In genomic region chr3:66938338-66938963, GRCh38 we compare ENCODE assay signal across 8 cellular contexts. TPM values are rescaled to one million over a fixed set of nuclear protein-coding genes. Genes with fewer than 3 reads are reported as not detected.
DNase-seq lines count a peak whose midpoint lies in the region; ATAC-seq lines count a peak whose summit lies in the region.

No MANE protein-coding gene starts in this region.

- no peak overlapping the region for H2BK12ac ChIP-seq in trophoblast cell (ENCODE audit: low read length)

- POLR2A ChIA-PET in activated CD8-positive, alpha-beta T cell treated with anti-CD3 and anti-CD28 coated beads, Interleukin-2, amount 10 ng/mL, durations not matched to agents 7 days and 5 days (lab: Charles Lee), result no interaction called here

- no peak overlapping the region for H2AK5ac ChIP-seq in trophoblast cell (ENCODE audit: low read length)

- H3K4me1 ChIP-seq in trophoblast cell (ENCODE audit: control insufficient read depth in 1 of 2, insufficient read depth in 2 of 2, low read length in 2 of 2), result no peaks in the 10 kb centered on the region

- DNase-seq in CMK (ENCODE audit: low read depth), result peak; percentile 3
- DNase-seq in NCI-H460 (ENCODE audit: extremely low read depth, low read depth), result peak; percentile 46
- peak; percentile 46 for DNase-seq in activated CD8-positive, alpha-beta T cell treated with anti-CD3 and anti-CD28 coated beads, Interleukin-2, amount 10 ng/mL, durations not matched to agents 7 days and 5 days
- peak; percentile 47 for DNase-seq in glomerular visceral epithelial cell (ENCODE audit: extremely low spot score)
- DNase-seq in trophoblast cell, result peak; percentile 33 to 78
- DNase-seq in HuH-7.5 (ENCODE audit: low spot score), result no peak

- H3K27ac ChIP-seq in trophoblast cell (ENCODE audit: low read depth, low read length), result no peak overlapping the region

- H3K9ac ChIP-seq in trophoblast cell (ENCODE audit: low read length), result no peak overlapping the region

- H3K18ac ChIP-seq in trophoblast cell (ENCODE audit: low read length), result no peak overlapping the region

- no CpG with 5 or more reads among the region's 5 CpGs for WGBS in trophoblast cell (ENCODE audit: extremely low coverage, insufficient coverage, insufficient read length)

- H3K4me3 ChIP-seq in trophoblast cell (ENCODE audit: low read depth, low read length), result no peak overlapping the region

- no peaks in the 10 kb centered on the region for H3K4me1 Mint-ChIP-seq in activated CD8-positive, alpha-beta T cell treated with anti-CD3 and anti-CD28 coated beads, Interleukin-2, amount 10 ng/mL, durations not matched to agents 7 days and 5 days (ENCODE audit: low read depth)

- no peak overlapping the region for H4K12ac ChIP-seq in trophoblast cell (ENCODE audit: low read depth, low read length)

- H4K8ac ChIP-seq in trophoblast cell (ENCODE audit: low read depth, low read length), result no peak overlapping the region

- H2BK5ac ChIP-seq in trophoblast cell (ENCODE audit: low read depth, low read length, poor library complexity), result no peak overlapping the region

- H3K36me3 Mint-ChIP-seq in activated CD8-positive, alpha-beta T cell treated with anti-CD3 and anti-CD28 coated beads, Interleukin-2, amount 10 ng/mL, durations not matched to agents 7 days and 5 days (ENCODE audit: low read depth), result no peaks in the 10 kb centered on the region

- no peaks in the 10 kb centered on the region for H3K79me1 ChIP-seq in trophoblast cell (ENCODE audit: low read length)

- no peaks in the 10 kb centered on the region for H3K27me3 ChIP-seq in trophoblast cell (ENCODE audit: insufficient read depth, low read length)

- H3K23ac ChIP-seq in trophoblast cell (ENCODE audit: low read length), result no peak overlapping the region

- no peak overlapping the region for H4K91ac ChIP-seq in trophoblast cell (ENCODE audit: low read depth, low read length)

- H3K27ac Mint-ChIP-seq in activated CD8-positive, alpha-beta T cell treated with anti-CD3 and anti-CD28 coated beads, Interleukin-2, amount 10 ng/mL, durations not matched to agents 7 days and 5 days, result no peak overlapping the region

- peaks cover 17% of the 10 kb centered on the region for H3K27me3 Mint-ChIP-seq in activated CD8-positive, alpha-beta T cell treated with anti-CD3 and anti-CD28 coated beads, Interleukin-2, amount 10 ng/mL, durations not matched to agents 7 days and 5 days (ENCODE audit: low read depth)

- H3K14ac ChIP-seq in trophoblast cell (ENCODE audit: low read length), result no peak overlapping the region

- no peak overlapping the region for H2AFZ ChIP-seq in trophoblast cell (ENCODE audit: insufficient read depth, low read length, poor library complexity)

- no peaks in the 10 kb centered on the region for H3K9me3 Mint-ChIP-seq in activated CD8-positive, alpha-beta T cell treated with anti-CD3 and anti-CD28 coated beads, Interleukin-2, amount 10 ng/mL, durations not matched to agents 7 days and 5 days (ENCODE audit: insufficient read depth)

- H3K36me3 ChIP-seq in trophoblast cell (ENCODE audit: control insufficient read depth in 1 of 2, insufficient read depth in 2 of 2, low read length in 2 of 2), result no peaks in the 10 kb centered on the region

- ATAC-seq in GM18861 (IDR thresholded peaks at IDR 0.05; ENCODE audit: unreplicated experiment) (peak; percentile 82), HG03280 (IDR thresholded peaks at IDR 0.05; ENCODE audit: unreplicated experiment) (peak; percentile 72)
- peak; percentile 61 for ATAC-seq in activated CD8-positive, alpha-beta T cell treated with anti-CD3 and anti-CD28 coated beads, Interleukin-2, amount 10 ng/mL, durations not matched to agents 7 days and 5 days

- H3K9me3 ChIP-seq in trophoblast cell (ENCODE audit: insufficient read depth, low read depth, low read length), result no peaks in the 10 kb centered on the region

- no peak overlapping the region for H3K4me2 ChIP-seq in trophoblast cell (ENCODE audit: low read length)

- CTCF ChIA-PET in activated CD8-positive, alpha-beta T cell treated with anti-CD3 and anti-CD28 coated beads, Interleukin-2, amount 10 ng/mL, durations not matched to agents 7 days and 5 days (lab: Charles Lee), result interaction anchor here (0.6 to 2.9 kb wide), 19 partner anchors 8 to 1955 kb away, joined by 3 to 21 read pairs (median 5); no protein-coding TSS in a partner anchor

- no peak overlapping the region for H3K4me3 Mint-ChIP-seq in activated CD8-positive, alpha-beta T cell treated with anti-CD3 and anti-CD28 coated beads, Interleukin-2, amount 10 ng/mL, durations not matched to agents 7 days and 5 days

- no peak overlapping the region for H3K4ac ChIP-seq in trophoblast cell (ENCODE audit: low read depth, low read length)

- H2BK120ac ChIP-seq in trophoblast cell (ENCODE audit: insufficient read depth, low read length, poor library complexity), result no peak overlapping the region

- no peaks in the 10 kb centered on the region for H3K79me2 ChIP-seq in trophoblast cell (ENCODE audit: control insufficient read depth, insufficient read depth, low read length, poor library complexity)

RNA-seq across cellular contexts. Expression of gene KBTBD8, which starts 59.7 kb away (rescaled TPM):
- 0.72 and 1.7 TPM in 2 replicates for total RNA-seq in NCI-H460 (2014; rRNA removed; shearing (Covaris generic))
- 0.75 and 1.4 TPM in 2 replicates for polyA plus RNA-seq in NCI-H460 (2014; cell fraction: nucleus; rRNA removed)
- 10 to 100 TPM; 10.8 to 12.9 TPM for total RNA-seq in activated CD8-positive, alpha-beta T cell treated with anti-CD3 and anti-CD28 coated beads, Interleukin-2, amount 10 ng/mL, durations not matched to agents 7 days and 5 days
- polyA plus RNA-seq in trophoblast cell (2013), result 0.62 and 0.69 TPM in 2 replicates
